In genomic region chr6:168370310-168370991, GRCh38 we compare ENCODE assay signal across 8 cellular contexts. TPM values are rescaled to one million over a fixed set of nuclear protein-coding genes. Genes with fewer than 3 reads are reported as not detected.
DNase-seq lines count a peak whose midpoint lies in the region; ATAC-seq and TF ChIP-seq lines count a peak whose summit lies in the region.

No MANE protein-coding gene starts in this region.

- no peaks in the 10 kb centered on the region for H3K4me1 ChIP-seq in mucosa of descending colon (ENCODE audit: low read depth)

- no peaks in the 10 kb centered on the region for H3K9me3 ChIP-seq in mucosa of descending colon

- no peaks in the 10 kb centered on the region for H3K36me3 ChIP-seq in mucosa of descending colon (ENCODE audit: low read depth)

- ATAC-seq in mucosa of descending colon, result peak; percentile 88
- ATAC-seq in HG03354 (IDR thresholded peaks at IDR 0.05; ENCODE audit: poor library complexity, severe bottlenecking, unreplicated experiment), result no peak

- TF ChIP-seq CTCF in mucosa of descending colon (IDR thresholded peaks at IDR 0.05), result peak; percentile 77

- intact Hi-C loops in mucosa of descending colon (cut with DNase I, micrococcal nuclease), result loop anchor here (2.0 to 5.0 kb wide), 2 partner anchors 512 to 514 kb away; no protein-coding TSS in a partner anchor

- DNase-seq in SHP77 (lab: John Stamatoyannopoulos, UW) (peak; percentile 39 to 49), SHP77 treated with DMSO at 0.1 percent for 48 hours (lab: John Stamatoyannopoulos, UW) (no peak), NCI-H146 (lab: John Stamatoyannopoulos, UW) (peak; percentile 76), dermis microvascular lymphatic vessel endothelial cell (ENCODE audit: low read depth in 2 of 2) (peak; percentile 6 to 16), mucosa of descending colon (peak; percentile 77 to 90 (median 90))
- DNase-seq in activated CD4-positive, alpha-beta T cell treated with anti-CD3 and anti-CD28 coated beads, Interleukin-2, amount 50 U/mL, for 1 hour, result peak; percentile 54
- DNase-seq in stimulated activated CD8-positive, alpha-beta memory T cell treated with anti-CD3 and anti-CD28 coated beads, Interleukin-7, amount 100 ng/mL, for 4 hours (ENCODE audit: low read depth in 2 of 2), result peak; percentile 5 to 23

- H3K4me3 ChIP-seq in mucosa of descending colon, result no peak overlapping the region

RNA-seq across cellular contexts. Expression of gene DACT2, which starts 50.9 kb away (rescaled TPM):
- total RNA-seq in dermis microvascular lymphatic vessel endothelial cell (not detected in 2 replicates), mucosa of descending colon (1 to 10 TPM; 1.2 to 3.4 (median 1.5) TPM)
